Comparison of ENCODE assay signal across 1 cellular context in the genomic region with DNA sequence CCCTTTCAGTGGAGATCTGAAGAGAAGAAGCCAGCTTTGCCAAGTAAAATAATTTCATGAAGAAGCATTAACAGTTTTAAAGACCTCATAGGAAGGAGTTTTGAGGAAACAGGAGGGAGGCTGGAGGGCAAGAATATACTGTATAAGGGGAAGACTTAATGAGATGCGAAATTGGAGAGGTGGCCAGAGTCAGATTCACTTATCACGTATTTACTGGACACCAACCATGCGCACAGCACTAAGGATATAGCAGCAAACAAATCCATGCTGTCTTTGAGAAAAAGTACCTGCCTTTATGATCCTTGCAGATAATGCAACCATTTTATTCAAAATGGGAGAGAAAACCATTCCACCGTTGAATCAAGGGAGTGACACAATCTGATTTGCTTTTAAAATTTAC.
TF ChIP-seq lines count a peak whose summit lies in the region.

No MANE protein-coding gene starts in this region.

TF ChIP-seq in H1, 55 proteins besides CTCF, POLR2A, EP300 and RAD21:
- TF ChIP-seq RXRA (IDR thresholded peaks at IDR 0.05; ENCODE audit: insufficient read depth, low read depth, low read length) (no peak), SIN3A (conservative IDR thresholded peaks at IDR 0.05 in 1 of 2, IDR thresholded peaks at IDR 0.05 in 1 of 2; ENCODE audit: low read depth in 1 of 2, low read length in 2 of 2) (no peak), CBX5 (IDR thresholded peaks at IDR 0.05; ENCODE audit: low read depth, low read length) (no peak), YY1 (IDR thresholded peaks at IDR 0.05; ENCODE audit: low read depth, low read length) (no peak), POU5F1 (IDR thresholded peaks at IDR 0.05; ENCODE audit: low read depth, low read length) (no peak), HDAC6 (IDR thresholded peaks at IDR 0.05; ENCODE audit: low read depth, low read length) (no peak), KDM1A (IDR thresholded peaks at IDR 0.05; ENCODE audit: borderline replicate concordance, low read length) (no peak), USF2 (IDR thresholded peaks at IDR 0.05; ENCODE audit: low read length) (no peak), MAX (IDR thresholded peaks at IDR 0.05) (no peak)
